4 cellular contexts compared by ENCODE assay signal in genomic region chr22:45082795-45083194, GRCh38.
A peak's percentile ranks its signal among the peaks of the same experiment; 100 is the strongest.
TF ChIP-seq lines count a peak whose summit lies in the region.

No MANE protein-coding gene starts in this region.

TF ChIP-seq in SK-N-SH, 30 proteins besides CTCF, POLR2A, EP300 and RAD21 (continued from another document):
- TF ChIP-seq, protein P1, sequence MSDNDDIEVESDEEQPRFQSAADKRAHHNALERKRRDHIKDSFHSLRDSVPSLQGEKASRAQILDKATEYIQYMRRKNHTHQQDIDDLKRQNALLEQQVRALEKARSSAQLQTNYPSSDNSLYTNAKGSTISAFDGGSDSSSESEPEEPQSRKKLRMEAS (IDR thresholded peaks at IDR 0.05; ENCODE audit: low read depth) = no peak
- TF ChIP-seq, protein P2, sequence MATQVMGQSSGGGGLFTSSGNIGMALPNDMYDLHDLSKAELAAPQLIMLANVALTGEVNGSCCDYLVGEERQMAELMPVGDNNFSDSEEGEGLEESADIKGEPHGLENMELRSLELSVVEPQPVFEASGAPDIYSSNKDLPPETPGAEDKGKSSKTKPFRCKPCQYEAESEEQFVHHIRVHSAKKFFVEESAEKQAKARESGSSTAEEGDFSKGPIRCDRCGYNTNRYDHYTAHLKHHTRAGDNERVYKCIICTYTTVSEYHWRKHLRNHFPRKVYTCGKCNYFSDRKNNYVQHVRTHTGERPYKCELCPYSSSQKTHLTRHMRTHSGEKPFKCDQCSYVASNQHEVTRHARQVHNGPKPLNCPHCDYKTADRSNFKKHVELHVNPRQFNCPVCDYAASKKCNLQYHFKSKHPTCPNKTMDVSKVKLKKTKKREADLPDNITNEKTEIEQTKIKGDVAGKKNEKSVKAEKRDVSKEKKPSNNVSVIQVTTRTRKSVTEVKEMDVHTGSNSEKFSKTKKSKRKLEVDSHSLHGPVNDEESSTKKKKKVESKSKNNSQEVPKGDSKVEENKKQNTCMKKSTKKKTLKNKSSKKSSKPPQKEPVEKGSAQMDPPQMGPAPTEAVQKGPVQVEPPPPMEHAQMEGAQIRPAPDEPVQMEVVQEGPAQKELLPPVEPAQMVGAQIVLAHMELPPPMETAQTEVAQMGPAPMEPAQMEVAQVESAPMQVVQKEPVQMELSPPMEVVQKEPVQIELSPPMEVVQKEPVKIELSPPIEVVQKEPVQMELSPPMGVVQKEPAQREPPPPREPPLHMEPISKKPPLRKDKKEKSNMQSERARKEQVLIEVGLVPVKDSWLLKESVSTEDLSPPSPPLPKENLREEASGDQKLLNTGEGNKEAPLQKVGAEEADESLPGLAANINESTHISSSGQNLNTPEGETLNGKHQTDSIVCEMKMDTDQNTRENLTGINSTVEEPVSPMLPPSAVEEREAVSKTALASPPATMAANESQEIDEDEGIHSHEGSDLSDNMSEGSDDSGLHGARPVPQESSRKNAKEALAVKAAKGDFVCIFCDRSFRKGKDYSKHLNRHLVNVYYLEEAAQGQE (IDR thresholded peaks at IDR 0.05; ENCODE audit: low read depth, low read length) = no peak
- TF ChIP-seq SMC3 (IDR thresholded peaks at IDR 0.05; ENCODE audit: low read depth, low read length) = peak; percentile 49; the same call in 1 of the 2 replicates
- peak; percentile 31; the same call in 1 of the 2 replicates for TF ChIP-seq RCOR1 (IDR thresholded peaks at IDR 0.05; ENCODE audit: low read length)

TF ChIP-seq in SK-N-SH treated with all-trans-retinoic acid at 6 μM for 48 hours, 23 proteins besides CTCF, POLR2A, EP300 and RAD21 (continued from another document):
- TF ChIP-seq, protein P3, sequence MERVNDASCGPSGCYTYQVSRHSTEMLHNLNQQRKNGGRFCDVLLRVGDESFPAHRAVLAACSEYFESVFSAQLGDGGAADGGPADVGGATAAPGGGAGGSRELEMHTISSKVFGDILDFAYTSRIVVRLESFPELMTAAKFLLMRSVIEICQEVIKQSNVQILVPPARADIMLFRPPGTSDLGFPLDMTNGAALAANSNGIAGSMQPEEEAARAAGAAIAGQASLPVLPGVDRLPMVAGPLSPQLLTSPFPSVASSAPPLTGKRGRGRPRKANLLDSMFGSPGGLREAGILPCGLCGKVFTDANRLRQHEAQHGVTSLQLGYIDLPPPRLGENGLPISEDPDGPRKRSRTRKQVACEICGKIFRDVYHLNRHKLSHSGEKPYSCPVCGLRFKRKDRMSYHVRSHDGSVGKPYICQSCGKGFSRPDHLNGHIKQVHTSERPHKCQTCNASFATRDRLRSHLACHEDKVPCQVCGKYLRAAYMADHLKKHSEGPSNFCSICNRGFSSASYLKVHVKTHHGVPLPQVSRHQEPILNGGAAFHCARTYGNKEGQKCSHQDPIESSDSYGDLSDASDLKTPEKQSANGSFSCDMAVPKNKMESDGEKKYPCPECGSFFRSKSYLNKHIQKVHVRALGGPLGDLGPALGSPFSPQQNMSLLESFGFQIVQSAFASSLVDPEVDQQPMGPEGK (CRISPR knock-in tag; IDR thresholded peaks at IDR 0.05; ENCODE audit: borderline replicate concordance) = no peak
- TF ChIP-seq, protein P4, sequence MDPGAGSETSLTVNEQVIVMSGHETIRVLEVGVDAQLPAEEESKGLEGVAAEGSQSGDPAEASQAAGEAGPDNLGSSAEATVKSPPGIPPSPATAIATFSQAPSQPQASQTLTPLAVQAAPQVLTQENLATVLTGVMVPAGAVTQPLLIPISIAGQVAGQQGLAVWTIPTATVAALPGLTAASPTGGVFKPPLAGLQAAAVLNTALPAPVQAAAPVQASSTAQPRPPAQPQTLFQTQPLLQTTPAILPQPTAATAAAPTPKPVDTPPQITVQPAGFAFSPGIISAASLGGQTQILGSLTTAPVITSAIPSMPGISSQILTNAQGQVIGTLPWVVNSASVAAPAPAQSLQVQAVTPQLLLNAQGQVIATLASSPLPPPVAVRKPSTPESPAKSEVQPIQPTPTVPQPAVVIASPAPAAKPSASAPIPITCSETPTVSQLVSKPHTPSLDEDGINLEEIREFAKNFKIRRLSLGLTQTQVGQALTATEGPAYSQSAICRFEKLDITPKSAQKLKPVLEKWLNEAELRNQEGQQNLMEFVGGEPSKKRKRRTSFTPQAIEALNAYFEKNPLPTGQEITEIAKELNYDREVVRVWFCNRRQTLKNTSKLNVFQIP (CRISPR knock-in tag; IDR thresholded peaks at IDR 0.05; ENCODE audit: borderline replicate concordance, low read depth) = no peak
- TF ChIP-seq ZNF565 (CRISPR knock-in tag; conservative IDR thresholded peaks at IDR 0.05; ENCODE audit: low read depth) (no peak), PPARA (CRISPR knock-in tag; IDR thresholded peaks at IDR 0.05; ENCODE audit: borderline replicate concordance) (no peak), TCF4 (CRISPR knock-in tag; IDR thresholded peaks at IDR 0.05; ENCODE audit: borderline replicate concordance) (no peak), SNAI2 (CRISPR knock-in tag; IDR thresholded peaks at IDR 0.05) (no peak), TOX (CRISPR knock-in tag; IDR thresholded peaks at IDR 0.05; ENCODE audit: borderline replicate concordance) (no peak), ZC3H10 (CRISPR knock-in tag; IDR thresholded peaks at IDR 0.05) (no peak), OSR1 (CRISPR knock-in tag; IDR thresholded peaks at IDR 0.05) (no peak), ZFP3 (CRISPR knock-in tag; IDR thresholded peaks at IDR 0.05) (no peak), ISL1 (CRISPR knock-in tag; IDR thresholded peaks at IDR 0.05) (no peak), RARB (CRISPR knock-in tag; IDR thresholded peaks at IDR 0.05) (no peak), ESRRG (CRISPR knock-in tag; IDR thresholded peaks at IDR 0.05) (no peak), ZNF70 (CRISPR knock-in tag; IDR thresholded peaks at IDR 0.05) (no peak), ARNTL (CRISPR knock-in tag; IDR thresholded peaks at IDR 0.05; ENCODE audit: borderline replicate concordance, low read depth) (no peak), ZNF8 (CRISPR knock-in tag; IDR thresholded peaks at IDR 0.05) (no peak), GLIS3 (CRISPR knock-in tag; IDR thresholded peaks at IDR 0.05) (no peak)

TF ChIP-seq in IMR-90, 13 proteins besides CTCF, POLR2A, EP300 and RAD21:
- TF ChIP-seq SMC3 (IDR thresholded peaks at IDR 0.05; ENCODE audit: low read depth, low read length) = peak; percentile 35
- no peak for TF ChIP-seq MAZ (IDR thresholded peaks at IDR 0.05; ENCODE audit: borderline replicate concordance, low read depth, low read length)

TF ChIP-seq in K562, 482 proteins besides CTCF, POLR2A, EP300 and RAD21 (continued from another document and continues in another):
- TF ChIP-seq PML (IDR thresholded peaks at IDR 0.05; ENCODE audit: low read length) (no peak), GMEB1 (CRISPR knock-in tag; IDR thresholded peaks at IDR 0.05) (no peak), ZNF398 (CRISPR knock-in tag; IDR thresholded peaks at IDR 0.05) (no peak), KDM1A (IDR thresholded peaks at IDR 0.05) (peak in 1 of 2 experiments; percentile 16; a peak in 1 of 4 replicates), ZFP36 (IDR thresholded peaks at IDR 0.05; ENCODE audit: low read depth, low read length, partially characterized antibody) (peak; percentile 99), STAT5B (CRISPR knock-in tag; IDR thresholded peaks at IDR 0.05) (no peak), CBX1 (IDR thresholded peaks at IDR 0.05; ENCODE audit: low read depth) (no peak), DPF2 (IDR thresholded peaks at IDR 0.05) (no peak), EHMT2 (IDR thresholded peaks at IDR 0.05) (no peak), YY1 (IDR thresholded peaks at IDR 0.05; ENCODE audit: borderline replicate concordance in 1 of 3, control insufficient read depth in 1 of 3, extremely low read depth in 1 of 3, insufficient read depth in 3 of 3, insufficient read length in 1 of 3, insufficient replicate concordance in 2 of 3, low read depth in 1 of 3, low read length in 2 of 3) (no peak), PTBP1 (IDR thresholded peaks at IDR 0.05; ENCODE audit: low read depth, low read length) (0 out of 2 replicates have a peak, but pooled peaks have one; percentile 63), BCOR (IDR thresholded peaks at IDR 0.05) (peak; percentile 68), RBM25 (IDR thresholded peaks at IDR 0.05; ENCODE audit: low read depth, low read length, severe bottlenecking) (peak; percentile 95), ZNF311 (CRISPR knock-in tag; IDR thresholded peaks at IDR 0.05) (no peak), ZNF384 (IDR thresholded peaks at IDR 0.05; ENCODE audit: low read depth, low read length) (no peak), ETV1 (tag; conservative IDR thresholded peaks at IDR 0.05; ENCODE audit: low read depth) (no peak), ZNF695 (CRISPR knock-in tag; IDR thresholded peaks at IDR 0.05) (no peak), BCLAF1 (IDR thresholded peaks at IDR 0.05; ENCODE audit: borderline replicate concordance in 1 of 2, control insufficient read depth in 1 of 2, low read depth in 2 of 2, low read length in 1 of 2) (no peak), ZKSCAN8 (CRISPR knock-in tag; IDR thresholded peaks at IDR 0.05) (no peak), TSC22D4 (tag; IDR thresholded peaks at IDR 0.05) (no peak), MYC (IDR thresholded peaks at IDR 0.05; ENCODE audit: low read depth, low read length) (no peak), MYC (CRISPR knock-in tag; IDR thresholded peaks at IDR 0.05; ENCODE audit: borderline replicate concordance, low read depth) (no peak), ZFP1 (CRISPR knock-in tag; IDR thresholded peaks at IDR 0.05) (no peak), HNRNPH1 (optimal IDR thresholded peaks at IDR 0.05; ENCODE audit: low read depth, low read length) (no peak), ZNF561 (CRISPR knock-in tag; conservative IDR thresholded peaks at IDR 0.05) (no peak), POU5F1 (IDR thresholded peaks at IDR 0.05; ENCODE audit: borderline replicate concordance, low read depth, low read length, partially characterized antibody) (no peak), ZKSCAN1 (IDR thresholded peaks at IDR 0.05; ENCODE audit: low read depth, low read length) (no peak), NFE2 (IDR thresholded peaks at IDR 0.05; ENCODE audit: low read depth) (no peak)
- TF ChIP-seq, protein P5, sequence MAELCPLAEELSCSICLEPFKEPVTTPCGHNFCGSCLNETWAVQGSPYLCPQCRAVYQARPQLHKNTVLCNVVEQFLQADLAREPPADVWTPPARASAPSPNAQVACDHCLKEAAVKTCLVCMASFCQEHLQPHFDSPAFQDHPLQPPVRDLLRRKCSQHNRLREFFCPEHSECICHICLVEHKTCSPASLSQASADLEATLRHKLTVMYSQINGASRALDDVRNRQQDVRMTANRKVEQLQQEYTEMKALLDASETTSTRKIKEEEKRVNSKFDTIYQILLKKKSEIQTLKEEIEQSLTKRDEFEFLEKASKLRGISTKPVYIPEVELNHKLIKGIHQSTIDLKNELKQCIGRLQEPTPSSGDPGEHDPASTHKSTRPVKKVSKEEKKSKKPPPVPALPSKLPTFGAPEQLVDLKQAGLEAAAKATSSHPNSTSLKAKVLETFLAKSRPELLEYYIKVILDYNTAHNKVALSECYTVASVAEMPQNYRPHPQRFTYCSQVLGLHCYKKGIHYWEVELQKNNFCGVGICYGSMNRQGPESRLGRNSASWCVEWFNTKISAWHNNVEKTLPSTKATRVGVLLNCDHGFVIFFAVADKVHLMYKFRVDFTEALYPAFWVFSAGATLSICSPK (IDR thresholded peaks at IDR 0.05; ENCODE audit: borderline replicate concordance) = no peak
